ENCODE assay signal across 17 cellular contexts in genomic region chr12:88132387-88132786, GRCh38. TPM values are rescaled to one million over a fixed set of nuclear protein-coding genes. Genes with fewer than 3 reads are reported as not detected.
A peak's percentile ranks its signal among the peaks of the same experiment; 100 is the strongest.
DNase-seq lines count a peak whose midpoint lies in the region; ATAC-seq, FAIRE-seq and TF ChIP-seq lines count a peak whose summit lies in the region.
"Had no signal": no experiment of that assay in that cellular context is flagged by ENCODE, and none has a peak within 500 bp of the region (broad histone marks: within the 10 kb centered on the region; RNA-seq: fewer than 3 reads in every experiment).

No MANE protein-coding gene starts in this region.

- intact Hi-C loops in HepG2 (cut with micrococcal nuclease; ENCODE audit: unreplicated experiment) (no loop called here), CD14-positive monocyte (cut with micrococcal nuclease) (no loop called here)

- BruUV-seq in HepG2 (replicated peaks; lab: Mats Ljungman, UMichigan) = no TSS peak

- H3K36me3 ChIP-seq in astrocyte (ENCODE audit: insufficient read depth, low read length) (peaks cover 10% of the 10 kb centered on the region), HepG2 (replicated peaks in 1 of 2; ENCODE audit: control insufficient read depth in 1 of 2, insufficient read depth in 2 of 2, low read length in 2 of 2) (no peaks in the 10 kb centered on the region)
- H3K36me3 ChIP-seq: BE2C had no signal

- H3K79me2 ChIP-seq in astrocyte (ENCODE audit: insufficient read depth, low read length) = no peaks in the 10 kb centered on the region
- no peaks in the 10 kb centered on the region for H3K79me2 ChIP-seq in HepG2 (ENCODE audit: insufficient read depth, low read length)

- TF ChIP-seq EP300 in HepG2 (IDR thresholded peaks at IDR 0.05; ENCODE audit: low read depth in 2 of 2, low read length in 2 of 2) (no peak), HepG2 (CRISPR knock-in tag; IDR thresholded peaks at IDR 0.05; ENCODE audit: borderline replicate concordance) (no peak)

- in situ Hi-C loops in HepG2 (cut with HindIII; ENCODE audit: extremely low pct_ligation_motif_present, low pct_unique_long_range_greater_than_20kb) = loop anchor here (25.0 kb wide), 1 partner anchor 855 kb away; no protein-coding TSS in a partner anchor

- H3K27ac Mint-ChIP-seq in HFFc6 (peak overlapping the region; percentile 66), astrocyte (ENCODE audit: unreplicated experiment) (peak overlapping the region; percentile 59), CD14-positive monocyte (no peak overlapping the region)
- H3K27ac Mint-ChIP-seq: CD8-positive, alpha-beta T cell; IgD-negative memory B cell had no signal

- H3K9ac ChIP-seq in astrocyte (ENCODE audit: low read length) = no peak overlapping the region
- H3K9ac ChIP-seq in HepG2 (ENCODE audit: insufficient read depth, low read depth, low read length) = no peak overlapping the region
- H3K9ac ChIP-seq: SK-N-SH had no signal

- no peaks in the 10 kb centered on the region for H3K9me3 Mint-ChIP-seq in HFFc6
- H3K9me3 Mint-ChIP-seq in astrocyte (ENCODE audit: unreplicated experiment) = no peaks in the 10 kb centered on the region
- H3K9me3 Mint-ChIP-seq in CD14-positive monocyte = no peaks in the 10 kb centered on the region
- H3K9me3 Mint-ChIP-seq: CD8-positive, alpha-beta T cell had no signal

- ATAC-seq in HepG2 (no peak), HG02642 (IDR thresholded peaks at IDR 0.05; ENCODE audit: poor library complexity, unreplicated experiment) (no peak)
- ATAC-seq: CD8-positive, alpha-beta T cell; PC-3 had no signal

- H3K27ac ChIP-seq in astrocyte (ENCODE audit: low read depth, low read length) (no peak overlapping the region), HepG2 (ENCODE audit: extremely low read length, insufficient read depth, low read length) (no peak overlapping the region)

- no peak overlapping the region for H3K4me2 ChIP-seq in astrocyte (ENCODE audit: low read length)
- H3K4me2 ChIP-seq in HepG2 (ENCODE audit: low read depth, low read length) = no peak overlapping the region
- H3K4me2 ChIP-seq: SK-N-SH had no signal

- no peak overlapping the region for H3K4me3 Mint-ChIP-seq in HFFc6
- no peak overlapping the region for H3K4me3 Mint-ChIP-seq in astrocyte (ENCODE audit: unreplicated experiment)
- no peak overlapping the region for H3K4me3 Mint-ChIP-seq in CD14-positive monocyte
- H3K4me3 Mint-ChIP-seq: CD8-positive, alpha-beta T cell; IgD-negative memory B cell had no signal

- POLR2A ChIA-PET in HepG2 (lab: Yijun Ruan, JAX) = no interaction called here

- peak; percentile 9 for DNase-seq in EH (ENCODE audit: low read depth)
- DNase-seq in HFFc6 = no peak
- DNase-seq in astrocyte (ENCODE audit: low read depth) = no peak
- DNase-seq in HepG2 (ENCODE audit: low spot score) = no peak
- no peak for DNase-seq in pons (ENCODE audit: low spot score)
- DNase-seq in CD14-positive monocyte (ENCODE audit: low spot score) = no peak
- DNase-seq: BE2C; CD8-positive, alpha-beta T cell; HCEC 1CT; NCI-H1048; NCI-H345; NCI-H69; NK-92 treated with Interleukin-12 subunit alpha and Interleukin-12 subunit beta, amount 100 ng/mL, for 24 hours; PC-3; SK-N-SH had no signal

- no peak overlapping the region for H3K4me3 ChIP-seq in astrocyte (ENCODE audit: insufficient read depth, low read depth, low read length)
- H3K4me3 ChIP-seq in HepG2 (replicated peaks in 1 of 3; ENCODE audit: insufficient read depth in 1 of 3, low read depth in 2 of 3, low read length in 3 of 3) = no peak overlapping the region

- H4K20me1 ChIP-seq in astrocyte (ENCODE audit: insufficient read depth, low read length) = no peaks in the 10 kb centered on the region
- no peaks in the 10 kb centered on the region for H4K20me1 ChIP-seq in HepG2 (ENCODE audit: insufficient read depth, low read length)

- CTCF ChIA-PET in HepG2 (lab: Yijun Ruan, JAX; ENCODE audit: low intra/inter-chr PET ratio, low total read pairs) = no interaction called here

- FAIRE-seq in astrocyte (lab: Jason Lieb, UNC) = no peak
- FAIRE-seq in HepG2 (lab: Jason Lieb, UNC) = no peak

- no peak overlapping the region for H2AFZ ChIP-seq in astrocyte (ENCODE audit: low read depth, low read length)
- no peak overlapping the region for H2AFZ ChIP-seq in HepG2 (ENCODE audit: low read length)

- H3K4me1 Mint-ChIP-seq in HFFc6 (ENCODE audit: low read depth) (peaks cover 14% of the 10 kb centered on the region), astrocyte (ENCODE audit: low read depth, unreplicated experiment) (peaks cover 3% of the 10 kb centered on the region), CD14-positive monocyte (no peaks in the 10 kb centered on the region)

- no peak for TF ChIP-seq CTCF in HFFc6 (IDR thresholded peaks at IDR 0.05)
- TF ChIP-seq CTCF in astrocyte (IDR thresholded peaks at IDR 0.05; ENCODE audit: insufficient read depth, low read depth, low read length) = no peak
- TF ChIP-seq CTCF in HepG2 (CRISPR knock-in tag; IDR thresholded peaks at IDR 0.05) = no peak
- TF ChIP-seq CTCF in CD14-positive monocyte (IDR thresholded peaks at IDR 0.05) = no peak

- H3K4me1 ChIP-seq in astrocyte (ENCODE audit: insufficient read depth, low read length) (no peaks in the 10 kb centered on the region), HepG2 (ENCODE audit: insufficient read depth, low read length) (peaks cover 12% of the 10 kb centered on the region)
- H3K4me1 ChIP-seq: BE2C had no signal

- TF ChIP-seq POLR2A in HepG2 (IDR thresholded peaks at IDR 0.05; ENCODE audit: insufficient read depth in 1 of 2, low read depth in 2 of 2, low read length in 2 of 2) = no peak

- no peaks in the 10 kb centered on the region for H3K9me3 ChIP-seq in astrocyte (ENCODE audit: insufficient read depth, low read depth, low read length)
- no peaks in the 10 kb centered on the region for H3K9me3 ChIP-seq in HepG2 (ENCODE audit: low read length)
- H3K9me3 ChIP-seq: BE2C, SK-N-SH had no signal

- H3K27me3 ChIP-seq in astrocyte (ENCODE audit: insufficient read depth, low read length) (no peaks in the 10 kb centered on the region), HepG2 (ENCODE audit: control insufficient read depth in 1 of 2, insufficient read depth in 2 of 2, low read length in 2 of 2) (no peaks in the 10 kb centered on the region)
- H3K27me3 ChIP-seq: BE2C had no signal

- H3K27me3 Mint-ChIP-seq in HFFc6 (ENCODE audit: insufficient read depth) (peaks cover 2% of the 10 kb centered on the region; the same call in 1 of the 2 replicates), astrocyte (ENCODE audit: low read depth, unreplicated experiment) (no peaks in the 10 kb centered on the region), CD14-positive monocyte (ENCODE audit: low read depth in 3 of 3) (no peaks in the 10 kb centered on the region)
- H3K27me3 Mint-ChIP-seq: IgD-negative memory B cell had no signal

- peaks cover 26% of the 10 kb centered on the region for H3K36me3 Mint-ChIP-seq in HFFc6 (ENCODE audit: low read depth)
- peaks cover 4% of the 10 kb centered on the region for H3K36me3 Mint-ChIP-seq in astrocyte (ENCODE audit: low read depth, unreplicated experiment)
- H3K36me3 Mint-ChIP-seq in CD14-positive monocyte = peaks cover 10 to 14% of the 10 kb centered on the region in 2 donors

- no peak for TF ChIP-seq RAD21 in HepG2 (CRISPR knock-in tag; IDR thresholded peaks at IDR 0.05)

RNA-seq across cellular contexts. Expression of gene CEP290, which starts 9.5 kb away (rescaled TPM):
- total RNA-seq in HFFc6 (2021; fragmentation: NEBNext Ultra II Directional; extraction: Animal tissue kit (Norgen Biotek cat#: 25700)) = 10 to 100 TPM; 10.2 to 13.4 (median 11.7) TPM
- total RNA-seq in astrocyte (19.9 and 20.1 TPM in 2 replicates), HepG2 (2016; rRNA removed; fragmentation: Illumina TruSeq; extraction: Trizol) (10.8 and 13.2 TPM in 2 replicates)
- total RNA-seq in HepG2 (2016; cell fraction: cytosol; rRNA removed; fragmentation: Illumina TruSeq; extraction: Trizol; ENCODE audit: low read depth) = 2.0 and 2.2 TPM in 2 replicates
- total RNA-seq in HepG2 (2016; cell fraction: insoluble cytoplasmic fraction; rRNA removed; fragmentation: Illumina TruSeq; extraction: Trizol) = 9.7 and 9.8 TPM in 2 replicates
- 3.1 and 4.5 TPM in 2 replicates for total RNA-seq in HepG2 (2016; cell fraction: membrane; rRNA removed; fragmentation: Illumina TruSeq; extraction: Trizol)
- total RNA-seq in HepG2 (2016; cell fraction: nucleus; rRNA removed; fragmentation: Illumina TruSeq; extraction: Trizol) = 23.2 and 24.7 TPM in 2 replicates
- polyA plus RNA-seq in HepG2 (2011; rRNA removed) (2.4 TPM in 2 replicates), CD14-positive monocyte (under 1 TPM; 0.55 to 0.71 TPM)
- 1.9 and 2.8 TPM in 2 replicates for polyA plus RNA-seq in HepG2 (2011; cell fraction: cytosol; rRNA removed)
- polyA plus RNA-seq in HepG2 (2011; cell fraction: nucleus; rRNA removed) = 11.0 and 11.1 TPM in 2 replicates
- 4.3 and 4.8 TPM in 2 replicates for polyA plus RNA-seq in HepG2 (2012)
- polyA plus RNA-seq in HepG2 (2016; cell fraction: cytosol; fragmentation: Illumina TruSeq; extraction: Trizol; ENCODE audit: low read depth) = 0.49 and 0.53 TPM in 2 replicates
- polyA plus RNA-seq in HepG2 (2016; cell fraction: insoluble cytoplasmic fraction; fragmentation: Illumina TruSeq; extraction: Trizol; ENCODE audit: low read depth) = 7.8 and 10.1 TPM in 2 replicates
- polyA plus RNA-seq in HepG2 (2016; cell fraction: membrane; fragmentation: Illumina TruSeq; extraction: Trizol; ENCODE audit: low read depth) = 0.85 and 1.5 TPM in 2 replicates
- 15.0 and 17.1 TPM in 2 replicates for polyA plus RNA-seq in HepG2 (2016; cell fraction: nucleus; fragmentation: Illumina TruSeq; extraction: Trizol; ENCODE audit: insufficient read depth, low read depth)
- polyA minus RNA-seq in HepG2 (2011; rRNA and poly(A)+ RNA removed; ENCODE audit: low replicate concordance) = 2.2 and 3.1 TPM in 2 replicates
- polyA minus RNA-seq in HepG2 (2011; cell fraction: cytosol; rRNA and poly(A)+ RNA removed) = 3.3 and 4.1 TPM in 2 replicates
- 40.8 and 41.8 TPM in 2 replicates for polyA minus RNA-seq in HepG2 (2011; cell fraction: nucleus; rRNA and poly(A)+ RNA removed)

RNA-seq across cellular contexts. Expression of gene TMTC3, which starts 9.7 kb away (rescaled TPM):
- total RNA-seq in HFFc6 (2021; fragmentation: NEBNext Ultra II Directional; extraction: Animal tissue kit (Norgen Biotek cat#: 25700)) = 10 to 100 TPM; 41.3 to 48.9 (median 46.3) TPM
- total RNA-seq in astrocyte = 49.0 and 55.7 TPM in 2 replicates
- 18.6 and 22.5 TPM in 2 replicates for total RNA-seq in HepG2 (2016; rRNA removed; fragmentation: Illumina TruSeq; extraction: Trizol)
- total RNA-seq in HepG2 (2016; cell fraction: cytosol; rRNA removed; fragmentation: Illumina TruSeq; extraction: Trizol; ENCODE audit: low read depth) = 5.6 and 7.3 TPM in 2 replicates
- total RNA-seq in HepG2 (2016; cell fraction: insoluble cytoplasmic fraction; rRNA removed; fragmentation: Illumina TruSeq; extraction: Trizol) = 18.4 and 24.0 TPM in 2 replicates
- 8.7 and 11.5 TPM in 2 replicates for total RNA-seq in HepG2 (2016; cell fraction: membrane; rRNA removed; fragmentation: Illumina TruSeq; extraction: Trizol)
- 22.3 and 26.5 TPM in 2 replicates for total RNA-seq in HepG2 (2016; cell fraction: nucleus; rRNA removed; fragmentation: Illumina TruSeq; extraction: Trizol)
- 4.2 and 6.3 TPM in 2 replicates for polyA plus RNA-seq in HepG2 (2011; rRNA removed)
- 1.8 and 3.5 TPM in 2 replicates for polyA plus RNA-seq in HepG2 (2011; cell fraction: cytosol; rRNA removed)
- polyA plus RNA-seq in HepG2 (2011; cell fraction: nucleus; rRNA removed) = 0.84 and 1.2 TPM in 2 replicates
- 3.4 and 4.2 TPM in 2 replicates for polyA plus RNA-seq in HepG2 (2012)
- 0.27 and 0.31 TPM in 2 replicates for polyA plus RNA-seq in HepG2 (2016; cell fraction: cytosol; fragmentation: Illumina TruSeq; extraction: Trizol; ENCODE audit: low read depth)
- 5.5 and 6.0 TPM in 2 replicates for polyA plus RNA-seq in HepG2 (2016; cell fraction: insoluble cytoplasmic fraction; fragmentation: Illumina TruSeq; extraction: Trizol; ENCODE audit: low read depth)
- 0.89 and 1.1 TPM in 2 replicates for polyA plus RNA-seq in HepG2 (2016; cell fraction: membrane; fragmentation: Illumina TruSeq; extraction: Trizol; ENCODE audit: low read depth)
- polyA plus RNA-seq in HepG2 (2016; cell fraction: nucleus; fragmentation: Illumina TruSeq; extraction: Trizol; ENCODE audit: insufficient read depth, low read depth) = 12.1 and 12.7 TPM in 2 replicates
- 18.8 and 31.6 TPM in 2 replicates for polyA minus RNA-seq in HepG2 (2011; rRNA and poly(A)+ RNA removed; ENCODE audit: low replicate concordance)
- 19.4 and 20.7 TPM in 2 replicates for polyA minus RNA-seq in HepG2 (2011; cell fraction: cytosol; rRNA and poly(A)+ RNA removed)
- 8.9 and 12.7 TPM in 2 replicates for polyA minus RNA-seq in HepG2 (2011; cell fraction: nucleus; rRNA and poly(A)+ RNA removed)
- 1 to 10 TPM; 1.2 to 2.2 TPM for polyA plus RNA-seq in CD14-positive monocyte

Comparison
In these comparisons a context has a peak if more than half of its experiments do, and no peak if none do; other contexts are left out.
1. H3K27ac Mint-ChIP-seq: peak in HFFc6 (single experiment) and astrocyte (single experiment); none in CD14-positive monocyte (0 of 7).